Comparison of ENCODE assay signal across 35 cellular contexts in the genomic region with DNA sequence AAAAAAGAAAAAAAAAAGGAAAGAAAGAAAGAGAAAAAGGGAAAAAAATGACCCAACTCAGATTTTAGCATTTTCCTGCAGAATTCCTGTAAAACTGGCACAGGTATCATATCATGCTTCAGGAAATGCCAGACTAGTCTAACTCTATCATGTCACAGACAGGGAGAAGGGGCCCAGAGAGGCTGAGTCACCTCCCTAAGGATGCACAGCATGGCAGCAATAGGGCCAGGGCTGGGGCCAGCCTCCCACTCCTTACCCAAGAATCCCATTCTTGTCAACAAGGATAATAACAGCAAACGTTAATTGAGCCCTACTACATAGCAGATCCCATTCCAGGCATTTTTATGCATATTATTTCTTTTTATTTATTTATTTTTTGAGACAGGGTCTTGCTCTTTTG. TPM values are rescaled to one million over a fixed set of nuclear protein-coding genes. Genes with fewer than 3 reads are reported as not detected.
"Had no signal": no experiment of that assay in that cellular context is flagged by ENCODE, and none has a peak within 500 bp of the region (broad histone marks: within the 10 kb centered on the region; RNA-seq: fewer than 3 reads in every experiment).

No MANE protein-coding gene starts in this region.

- DNase-seq: activated B cell treated with CpG ODN at 0.5 μM for 24 hours; activated CD4-positive, alpha-beta memory T cell treated with anti-CD3 and anti-CD28 coated beads for 36 hours; activated CD4-positive, alpha-beta T cell treated with anti-CD3 and anti-CD28 coated beads for 4 hours; activated CD4-positive, alpha-beta T cell treated with anti-CD3 and anti-CD28 coated beads, Interleukin-2, amount 10 ng/mL, durations not matched to agents 24 days and 14 days; activated CD4-positive, alpha-beta T cell treated with anti-CD3 and anti-CD28 coated beads, Interleukin-2, amount 50 U/mL, for 1 hour; activated CD4-positive, alpha-beta T cell treated with anti-CD3 and anti-CD28 coated beads, Interleukin-2, amount 50 U/mL, for 4 hours; activated CD4-positive, CD25-positive, alpha-beta regulatory T cell treated with anti-CD3 and anti-CD28 coated beads, Interleukin-2, amount 50 U/mL, for 72 hours; activated CD8-positive, alpha-beta memory T cell treated with anti-CD3 and anti-CD28 coated beads, Interleukin-2, amount 50 U/mL, for 4 hours; activated CD8-positive, alpha-beta T cell treated with anti-CD3 and anti-CD28 coated beads for 36 hours; activated effector memory CD4-positive, alpha-beta T cell treated with anti-CD3 and anti-CD28 coated beads, Interleukin-2, amount 50 U/mL, for 16 hours; activated gamma-delta T cell treated with Interleukin-2 at 50 U/mL for 16 hours; activated naive CD4-positive, alpha-beta T cell treated with anti-CD3 and anti-CD28 coated beads, Interleukin-2, amount 10 ng/mL, durations not matched to agents 7 days and 5 days; activated naive CD4-positive, alpha-beta T cell treated with Interleukin-2 at 50 U/mL for 16 hours; activated naive CD8-positive, alpha-beta T cell treated with anti-CD3 and anti-CD28 coated beads, Interleukin-2, amount 10 ng/mL, durations not matched to agents 7 days and 5 days; activated naive CD8-positive, alpha-beta T cell treated with anti-CD3 and anti-CD28 coated beads, Interleukin-2, amount 50 U/mL, for 24 hours; activated T-cell treated with anti-CD3 and anti-CD28 coated beads for 4 hours; activated T-cell treated with anti-CD3 and anti-CD28 coated beads, Interleukin-2, amount 50 U/mL, for 1 hour; activated T-cell treated with anti-CD3 and anti-CD28 coated beads, Interleukin-2, amount 50 U/mL, for 4 hours; activated T-cell treated with anti-CD3 and anti-CD28 coated beads, Interleukin-2, amount 50 U/mL, for 72 hours; amygdala; anterior cingulate cortex; caudate nucleus; cerebellar nuclear complex; T-helper 1 cell; T-helper 2 cell; T-helper 9 cell had no signal

- H3K4me3 ChIP-seq: ascending aorta, cardiac muscle cell had no signal

- ATAC-seq: activated CD8-positive, alpha-beta T cell treated with anti-CD3 and anti-CD28 coated beads for 36 hours; activated naive CD8-positive, alpha-beta T cell treated with anti-CD3 and anti-CD28 coated beads, Interleukin-2, amount 50 U/mL, for 24 hours; activated T-cell treated with anti-CD3 and anti-CD28 coated beads, Interleukin-2, amount 50 U/mL, for 4 hours; activated T-cell treated with anti-CD3 and anti-CD28 coated beads, Interleukin-2, amount 50 U/mL, for 72 hours; activated T-helper 17 cell treated with anti-CD3 and anti-CD28 coated beads, Interleukin-2, amount 50 U/mL, for 72 hours had no signal

- H3K27ac ChIP-seq: ascending aorta, cardiac muscle cell, VCaP had no signal

- H3K27me3 ChIP-seq: ascending aorta had no signal

- H3K36me3 ChIP-seq: ascending aorta, cardiac muscle cell had no signal

- H3K9me3 ChIP-seq: ascending aorta had no signal

- FAIRE-seq: bronchial epithelial cell, TTC549 had no signal

RNA-seq across cellular contexts. Expression of a gene that starts 8.5 kb away (rescaled TPM):
- total RNA-seq: activated B cell treated with CpG ODN at 0.5 μM for 24 hours; activated CD4-positive, alpha-beta memory T cell treated with anti-CD3 and anti-CD28 coated beads for 36 hours; activated CD4-positive, alpha-beta T cell treated with anti-CD3 and anti-CD28 coated beads, Interleukin-2, amount 10 ng/mL, durations not matched to agents 24 days and 14 days; activated CD8-positive, alpha-beta memory T cell treated with anti-CD3 and anti-CD28 coated beads for 36 hours; activated CD8-positive, alpha-beta T cell treated with anti-CD3 and anti-CD28 coated beads for 36 hours; activated naive CD8-positive, alpha-beta T cell treated with anti-CD3 and anti-CD28 coated beads, Interleukin-2, amount 10 ng/mL, durations not matched to agents 7 days and 5 days; activated T-helper 1 cell treated with anti-CD3 and anti-CD28 coated beads, Interleukin-12 subunit alpha, Interleukin-12 subunit beta, Interleukin-2, Interleukin-4 antibody, amounts not matched to agents 30 ng/mL and 10 ng/mL and 1 ng/mL, durations not matched to agents 14 hours and 24 hours and 36 hours; bronchial epithelial cell; cardiac muscle cell; chondrocyte had no signal
- polyA plus RNA-seq: cardiac muscle cell had no signal
